ENCODE assay signal across 1 cellular context in the genomic region with DNA sequence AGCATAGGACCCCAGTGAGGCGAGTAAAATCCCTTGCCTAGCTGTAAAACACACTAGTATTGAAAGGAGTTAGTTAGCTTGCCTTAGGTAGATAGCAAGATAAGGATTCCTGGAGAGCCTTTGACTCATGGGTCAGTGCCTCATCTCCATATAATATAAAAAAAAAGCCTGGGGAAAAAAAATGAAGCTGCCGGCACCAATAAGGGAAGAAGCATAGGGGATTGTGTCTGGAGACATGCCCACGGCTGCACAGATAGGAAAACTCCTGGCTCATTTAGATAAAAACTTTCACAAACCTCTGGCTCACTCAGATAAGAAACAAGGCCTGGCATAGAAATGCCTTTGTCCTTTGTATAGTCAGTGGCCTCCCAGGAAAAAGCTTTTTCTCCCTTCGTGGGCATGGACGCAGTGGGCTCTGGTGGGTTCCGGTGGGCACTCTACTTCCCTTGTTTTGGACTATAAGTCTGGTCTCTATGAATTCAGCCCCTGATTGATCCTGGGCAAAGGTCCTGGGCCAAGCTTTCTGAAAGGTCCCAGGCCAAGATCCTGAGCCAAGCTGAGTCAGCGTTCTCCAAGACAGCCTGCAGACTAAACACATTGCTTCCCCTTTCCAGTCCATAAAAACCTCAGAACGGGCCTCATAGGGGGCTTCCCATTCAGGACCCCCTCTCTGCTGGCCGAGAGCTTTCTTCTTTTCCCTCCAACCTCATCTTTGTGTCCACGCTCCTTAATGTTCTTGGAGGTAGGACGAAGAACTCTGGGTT.
TF ChIP-seq lines count a peak whose summit lies in the region.

No MANE protein-coding gene starts in this region.

TF ChIP-seq in GM12891, 5 proteins besides CTCF, POLR2A, EP300 and RAD21:
- TF ChIP-seq PAX5 (IDR thresholded peaks at IDR 0.05; ENCODE audit: insufficient read depth, low read length, severe bottlenecking) (no peak), POU2F2 (IDR thresholded peaks at IDR 0.05; ENCODE audit: low read depth, low read length) (no peak), SPI1 (IDR thresholded peaks at IDR 0.05; ENCODE audit: low read depth, low read length) (no peak), TAF1 (IDR thresholded peaks at IDR 0.05; ENCODE audit: low read depth, low read length) (no peak), POLR2AphosphoS5 (IDR thresholded peaks at IDR 0.05; ENCODE audit: low read depth, low read length) (no peak)
